9 cellular contexts compared by ENCODE assay signal in the genomic region with DNA sequence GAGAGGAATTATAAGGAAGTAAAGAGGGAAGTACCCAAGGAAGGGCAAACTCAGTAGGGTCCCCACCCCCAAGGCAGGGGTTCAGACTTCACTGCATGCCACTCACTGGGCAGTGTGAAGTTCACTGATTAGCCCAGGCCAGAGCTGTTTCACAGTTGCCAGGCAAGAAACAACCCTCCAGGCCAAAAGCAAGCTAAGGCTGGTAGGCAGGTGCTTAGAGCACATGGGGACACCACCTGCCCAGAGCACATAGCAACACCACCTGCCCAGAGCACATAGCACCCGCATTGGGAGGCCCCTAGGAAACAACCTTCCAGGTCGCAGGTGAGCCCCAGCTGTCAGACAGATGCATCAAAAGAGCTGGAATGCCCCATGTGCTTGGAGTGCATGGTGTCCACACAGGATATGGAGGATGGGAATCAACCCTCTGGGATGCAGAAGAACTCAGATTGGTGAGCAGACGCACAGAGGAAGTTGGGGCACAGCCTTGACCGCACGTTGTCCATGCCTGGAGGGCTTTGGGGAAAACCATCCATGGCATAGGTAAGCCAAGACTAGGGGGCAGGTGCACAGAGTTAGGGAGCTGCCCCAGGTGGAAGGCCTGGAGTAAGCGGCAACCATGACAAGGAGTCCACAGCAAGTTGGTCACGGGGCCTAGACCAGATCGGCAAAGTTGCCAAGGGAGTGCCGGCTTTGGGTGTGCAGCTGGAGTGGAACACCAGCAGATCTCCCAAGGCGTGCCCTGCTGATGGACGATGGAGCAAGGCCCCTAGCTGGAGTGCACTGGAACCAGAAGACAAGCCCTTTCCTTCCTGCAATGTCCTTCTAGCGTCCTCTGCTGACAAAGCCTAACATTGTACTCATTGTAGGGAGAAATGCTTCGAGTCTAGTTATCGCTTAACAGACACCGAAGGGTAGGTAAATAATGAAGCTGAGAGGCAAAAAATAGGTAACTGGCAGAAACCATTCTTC. TPM values are rescaled to one million over a fixed set of nuclear protein-coding genes. Genes with fewer than 3 reads are reported as not detected.
DNase-seq lines count a peak whose midpoint lies in the region; ATAC-seq and TF ChIP-seq lines count a peak whose summit lies in the region.
"Had no signal": no experiment of that assay in that cellular context is flagged by ENCODE, and none has a peak within 500 bp of the region (broad histone marks: within the 10 kb centered on the region; RNA-seq: fewer than 3 reads in every experiment).

No MANE protein-coding gene starts in this region.

- H3K36me3 ChIP-seq in H7 (replicated peaks; ENCODE audit: control insufficient read depth, insufficient read depth, low read length) (no peaks in the 10 kb centered on the region), SK-N-SH (replicated peaks in 1 of 2; ENCODE audit: control insufficient read depth in 1 of 2, insufficient read depth in 2 of 2, low read length in 1 of 2) (no peaks in the 10 kb centered on the region)

- H3K9ac ChIP-seq in SK-N-SH = no peak overlapping the region
- H3K9ac ChIP-seq: parathyroid adenoma had no signal

- TF ChIP-seq EP300 in SK-N-SH (IDR thresholded peaks at IDR 0.05; ENCODE audit: borderline replicate concordance in 1 of 2, low read depth in 1 of 2, low read length in 1 of 2) = no peak

- TF ChIP-seq RAD21 in SK-N-SH (IDR thresholded peaks at IDR 0.05; ENCODE audit: low read length) = peak; percentile 34

- H3K4me3 ChIP-seq in H7 (ENCODE audit: insufficient read depth, low read depth, low read length) (no peak overlapping the region), SK-N-SH (ENCODE audit: low read depth in 2 of 2, low read length in 1 of 2) (no peak overlapping the region)

- H3K27me3 Mint-ChIP-seq in glutamatergic neuron (ENCODE audit: unreplicated experiment) = no peaks in the 10 kb centered on the region
- H3K27me3 Mint-ChIP-seq in T-helper 2 cell treated with Interferon-gamma antibody and Interleukin-4, amounts not matched to agents 5 μg/mL and 100 μg/mL, for 36 hours (ENCODE audit: low read depth) = no peaks in the 10 kb centered on the region

- POLR2A ChIA-PET in SK-N-SH (lab: Yijun Ruan, JAX) = interaction anchor here (1.1 to 3.1 kb wide), 6 partner anchors 12 to 51 kb away, joined by 3 to 18 read pairs (median 14); a partner anchor contains a TSS

- WGBS in SK-N-SH (ENCODE audit: low lambda C conversion rate) = 92% methylated on average over 15 of the region's 15 CpGs

- no peaks in the 10 kb centered on the region for H4K20me1 ChIP-seq in SK-N-SH (ENCODE audit: insufficient read depth)

- H3K4me2 ChIP-seq in SK-N-SH = no peak overlapping the region

- no peaks in the 10 kb centered on the region for H3K4me1 Mint-ChIP-seq in glutamatergic neuron (ENCODE audit: low read depth, unreplicated experiment)
- H3K4me1 Mint-ChIP-seq in T-helper 2 cell treated with Interferon-gamma antibody and Interleukin-4, amounts not matched to agents 5 μg/mL and 100 μg/mL, for 36 hours (ENCODE audit: low read depth) = peaks cover 2% of the 10 kb centered on the region

- H3K4me1 ChIP-seq in SK-N-SH (ENCODE audit: control insufficient read depth in 1 of 2, insufficient read depth in 2 of 2, low read depth in 1 of 2, low read length in 1 of 2) = no peaks in the 10 kb centered on the region; a peak in 1 of 4 replicates
- H3K4me1 ChIP-seq: parathyroid adenoma had no signal

- H3K4me3 Mint-ChIP-seq in glutamatergic neuron (ENCODE audit: unreplicated experiment) = no peak overlapping the region
- no peak overlapping the region for H3K4me3 Mint-ChIP-seq in T-helper 2 cell treated with Interferon-gamma antibody and Interleukin-4, amounts not matched to agents 5 μg/mL and 100 μg/mL, for 36 hours

- H3K9me3 ChIP-seq in SK-N-SH = no peaks in the 10 kb centered on the region

- TF ChIP-seq CTCF in AG09319 (IDR thresholded peaks at IDR 0.05; ENCODE audit: low read depth, low read length) = peak; percentile 53
- TF ChIP-seq CTCF in SK-N-SH (IDR thresholded peaks at IDR 0.05) = no peak
- TF ChIP-seq CTCF in glutamatergic neuron (IDR thresholded peaks at IDR 0.05; ENCODE audit: partially characterized antibody, unreplicated experiment) = no peak

- no peaks in the 10 kb centered on the region for H3K36me3 Mint-ChIP-seq in glutamatergic neuron (ENCODE audit: unreplicated experiment)
- no peaks in the 10 kb centered on the region for H3K36me3 Mint-ChIP-seq in T-helper 2 cell treated with Interferon-gamma antibody and Interleukin-4, amounts not matched to agents 5 μg/mL and 100 μg/mL, for 36 hours (ENCODE audit: low read depth)

- H2AFZ ChIP-seq in SK-N-SH (ENCODE audit: low read depth) = no peak overlapping the region

- no peaks in the 10 kb centered on the region for H3F3A ChIP-seq in SK-N-SH (replicated peaks; ENCODE audit: insufficient read depth)

- H3K27me3 ChIP-seq in H7 (ENCODE audit: control insufficient read depth, insufficient read depth, low read length) = no peaks in the 10 kb centered on the region
- H3K27me3 ChIP-seq in SK-N-SH (ENCODE audit: insufficient read depth) = no peaks in the 10 kb centered on the region

- no peak overlapping the region for H3K27ac ChIP-seq in SK-N-SH (ENCODE audit: low read depth in 2 of 2, low read length in 1 of 2)
- H3K27ac ChIP-seq: parathyroid adenoma had no signal

- ATAC-seq in HG03378 (IDR thresholded peaks at IDR 0.05; ENCODE audit: unreplicated experiment) = no peak

- DNase-seq in AG09319 (ENCODE audit: extremely low read depth, low read depth) (no peak), H7 (peak; percentile 69), SK-N-SH (no peak), glutamatergic neuron (peak; percentile 22), epidermal melanocyte (ENCODE audit: insufficient read length, low spot score) (no peak)
- DNase-seq in activated CD4-positive, alpha-beta T cell treated with anti-CD3 and anti-CD28 coated beads for 4 hours = no peak
- DNase-seq in T-helper 2 cell treated with Interferon-gamma antibody and Interleukin-4, amounts not matched to agents 5 μg/mL and 100 μg/mL, for 36 hours (ENCODE audit: low spot score) = no peak

- no peaks in the 10 kb centered on the region for H3K9me2 ChIP-seq in SK-N-SH

- H3K27ac Mint-ChIP-seq in glutamatergic neuron (ENCODE audit: unreplicated experiment) = no peak overlapping the region
- no peak overlapping the region for H3K27ac Mint-ChIP-seq in T-helper 2 cell treated with Interferon-gamma antibody and Interleukin-4, amounts not matched to agents 5 μg/mL and 100 μg/mL, for 36 hours

- H3K9me3 Mint-ChIP-seq in glutamatergic neuron (ENCODE audit: unreplicated experiment) = no peaks in the 10 kb centered on the region
- H3K9me3 Mint-ChIP-seq in T-helper 2 cell treated with Interferon-gamma antibody and Interleukin-4, amounts not matched to agents 5 μg/mL and 100 μg/mL, for 36 hours = peaks cover 2% of the 10 kb centered on the region

- CTCF ChIA-PET in SK-N-SH (lab: Yijun Ruan, JAX) = interaction anchor here (1.1 to 8.6 kb wide), 30 partner anchors 9 to 609 kb away, joined by 3 to 300 read pairs (median 8); a partner anchor contains a TSS

- H3K79me2 ChIP-seq in SK-N-SH (ENCODE audit: insufficient read depth) = no peaks in the 10 kb centered on the region
- H3K79me2 ChIP-seq: parathyroid adenoma had no signal

TF ChIP-seq in SK-N-SH, 30 proteins besides CTCF, POLR2A, EP300 and RAD21 (continues in another document):
- TF ChIP-seq TCF12 (IDR thresholded peaks at IDR 0.05) (no peak), CHD2 (IDR thresholded peaks at IDR 0.05; ENCODE audit: low read length, partially characterized antibody) (no peak), FOXJ3 (CRISPR knock-in tag; IDR thresholded peaks at IDR 0.05) (no peak), SMC3 (IDR thresholded peaks at IDR 0.05; ENCODE audit: low read depth, low read length) (no peak), RCOR1 (IDR thresholded peaks at IDR 0.05; ENCODE audit: low read length) (no peak), RFX5 (IDR thresholded peaks at IDR 0.05; ENCODE audit: low read length) (no peak)
- TF ChIP-seq, protein P1, sequence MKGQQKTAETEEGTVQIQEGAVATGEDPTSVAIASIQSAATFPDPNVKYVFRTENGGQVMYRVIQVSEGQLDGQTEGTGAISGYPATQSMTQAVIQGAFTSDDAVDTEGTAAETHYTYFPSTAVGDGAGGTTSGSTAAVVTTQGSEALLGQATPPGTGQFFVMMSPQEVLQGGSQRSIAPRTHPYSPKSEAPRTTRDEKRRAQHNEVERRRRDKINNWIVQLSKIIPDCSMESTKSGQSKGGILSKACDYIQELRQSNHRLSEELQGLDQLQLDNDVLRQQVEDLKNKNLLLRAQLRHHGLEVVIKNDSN (IDR thresholded peaks at IDR 0.05; ENCODE audit: borderline replicate concordance, low read depth) = no peak

RNA-seq across cellular contexts. Expression of a gene that starts 7.8 kb away (rescaled TPM):
- total RNA-seq in H7 (2014; rRNA removed; shearing (Covaris generic)) = 22.7 and 28.2 TPM in 2 replicates
- 16.8 and 20.6 TPM in 2 replicates for polyA plus RNA-seq in SK-N-SH (2012; rRNA removed)
- polyA plus RNA-seq in SK-N-SH (2012; cell fraction: cytosol; rRNA removed) = 16.1 and 18.2 TPM in 2 replicates
- 10.8 and 11.9 TPM in 2 replicates for polyA plus RNA-seq in SK-N-SH (2012; cell fraction: nucleus; rRNA removed)
- total RNA-seq in glutamatergic neuron (ENCODE audit: unreplicated experiment) = 7.8 TPM

RNA-seq across cellular contexts. Expression of a gene that starts 22.4 kb away (rescaled TPM):
- total RNA-seq in H7 (2014; rRNA removed; shearing (Covaris generic)) = 23.9 and 33.9 TPM in 2 replicates
- polyA plus RNA-seq in SK-N-SH (2012; rRNA removed) = 82.2 and 129 TPM in 2 replicates
- polyA plus RNA-seq in SK-N-SH (2012; cell fraction: cytosol; rRNA removed) = 85.3 and 88.5 TPM in 2 replicates
- 126 and 177 TPM in 2 replicates for polyA plus RNA-seq in SK-N-SH (2012; cell fraction: nucleus; rRNA removed)
- 23.3 TPM for total RNA-seq in glutamatergic neuron (ENCODE audit: unreplicated experiment)

RNA-seq across cellular contexts. Expression of a gene that starts 22.9 kb away (rescaled TPM):
- total RNA-seq in H7 (2014; rRNA removed; shearing (Covaris generic)) = 12.3 and 16.2 TPM in 2 replicates
- polyA plus RNA-seq in SK-N-SH (2012; rRNA removed) = 70.0 and 76.4 TPM in 2 replicates
- 36.7 and 53.0 TPM in 2 replicates for polyA plus RNA-seq in SK-N-SH (2012; cell fraction: cytosol; rRNA removed)
- 104 and 111 TPM in 2 replicates for polyA plus RNA-seq in SK-N-SH (2012; cell fraction: nucleus; rRNA removed)
- total RNA-seq in glutamatergic neuron (ENCODE audit: unreplicated experiment) = 20.6 TPM

RNA-seq across cellular contexts. Expression of a gene that starts 45.2 kb away (rescaled TPM):
- 40.2 and 42.6 TPM in 2 replicates for total RNA-seq in H7 (2014; rRNA removed; shearing (Covaris generic))
- 44.0 and 49.4 TPM in 2 replicates for polyA plus RNA-seq in SK-N-SH (2012; rRNA removed)
- polyA plus RNA-seq in SK-N-SH (2012; cell fraction: cytosol; rRNA removed) = 32.0 and 37.2 TPM in 2 replicates
- polyA plus RNA-seq in SK-N-SH (2012; cell fraction: nucleus; rRNA removed) = 133 and 154 TPM in 2 replicates
- total RNA-seq in glutamatergic neuron (ENCODE audit: unreplicated experiment) = 83.7 TPM

RNA-seq across cellular contexts. Expression of a gene that starts 45.4 kb away (rescaled TPM):
- 31.3 and 48.6 TPM in 2 replicates for total RNA-seq in H7 (2014; rRNA removed; shearing (Covaris generic))
- 81.7 and 116 TPM in 2 replicates for polyA plus RNA-seq in SK-N-SH (2012; rRNA removed)
- 86.1 and 90.7 TPM in 2 replicates for polyA plus RNA-seq in SK-N-SH (2012; cell fraction: cytosol; rRNA removed)
- polyA plus RNA-seq in SK-N-SH (2012; cell fraction: nucleus; rRNA removed) = 61.0 and 62.6 TPM in 2 replicates
- total RNA-seq in glutamatergic neuron (ENCODE audit: unreplicated experiment) = 43.2 TPM

Comparison
In these comparisons a context has a peak if more than half of its experiments do, and no peak if none do; other contexts are left out.
1. DNase-seq: peak in H7 (single experiment) and glutamatergic neuron (single experiment); none in AG09319 (single experiment), SK-N-SH (single experiment), activated CD4-positive, alpha-beta T cell treated with anti-CD3 and anti-CD28 coated beads for 4 hours (0 of 2), T-helper 2 cell treated with Interferon-gamma antibody and Interleukin-4, amounts not matched to agents 5 μg/mL and 100 μg/mL, for 36 hours (single experiment) and epidermal melanocyte (single experiment).